Comparison of ENCODE assay signal across 18 cellular contexts in the genomic region with DNA sequence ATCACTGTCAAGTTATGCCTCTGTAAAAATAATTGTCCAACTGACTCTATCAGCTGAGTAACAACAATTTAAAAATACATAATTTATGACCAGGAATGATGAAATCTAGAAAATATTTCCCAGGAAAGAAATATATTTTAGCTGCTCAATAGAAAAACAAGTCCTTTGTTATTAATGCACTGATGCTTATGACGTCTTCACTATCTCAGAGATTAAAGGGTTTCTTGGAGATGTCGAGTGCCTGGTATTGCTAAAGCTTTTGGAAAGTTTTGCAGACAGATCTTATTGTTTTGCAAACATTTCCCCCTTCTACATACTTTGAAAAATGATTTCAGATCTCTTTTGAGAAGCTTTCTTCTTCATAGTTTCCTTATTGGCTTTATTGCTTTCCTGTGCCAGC.
DNase-seq lines count a peak whose midpoint lies in the region; ATAC-seq and TF ChIP-seq lines count a peak whose summit lies in the region.
"Had no signal": no experiment of that assay in that cellular context is flagged by ENCODE, and none has a peak within 500 bp of the region (broad histone marks: within the 10 kb centered on the region; RNA-seq: fewer than 3 reads in every experiment).

No MANE protein-coding gene starts in this region.

- TF ChIP-seq RAD21 in SK-N-SH (IDR thresholded peaks at IDR 0.05; ENCODE audit: low read length) = no peak

- H3K36me3 Mint-ChIP-seq in CD4-positive, alpha-beta T cell (ENCODE audit: low read depth) = no peaks in the 10 kb centered on the region
- no peaks in the 10 kb centered on the region for H3K36me3 Mint-ChIP-seq in naive thymus-derived CD8-positive, alpha-beta T cell

- H3K4me3 Mint-ChIP-seq in CD4-positive, alpha-beta T cell = no peak overlapping the region
- H3K4me3 Mint-ChIP-seq in naive thymus-derived CD8-positive, alpha-beta T cell = peak overlapping the region in 6 of 10 donors; percentile 0 to 60 (median 37)
- H3K4me3 Mint-ChIP-seq: H9, IgD-negative memory B cell had no signal

- H3K4me1 ChIP-seq in SK-N-SH (ENCODE audit: control insufficient read depth in 1 of 2, insufficient read depth in 2 of 2, low read depth in 1 of 2, low read length in 1 of 2) (no peaks in the 10 kb centered on the region), aorta (ENCODE audit: control insufficient read depth in 1 of 2, insufficient read depth in 2 of 2, low read length in 2 of 2) (no peaks in the 10 kb centered on the region), heart left ventricle (peaks cover 0 to 4% (median 0%) of the 10 kb centered on the region in 12 donors)
- H3K4me1 ChIP-seq: Peyer's patch had no signal

- no peaks in the 10 kb centered on the region for H3K27me3 ChIP-seq in CD4-positive, alpha-beta T cell (ENCODE audit: control insufficient read depth, insufficient read depth, low read length)
- H3K27me3 ChIP-seq in SK-N-SH (ENCODE audit: insufficient read depth) = no peaks in the 10 kb centered on the region
- H3K27me3 ChIP-seq in aorta (ENCODE audit: control insufficient read depth in 1 of 2, insufficient read depth in 2 of 2, low read length in 1 of 2) = no peaks in the 10 kb centered on the region
- peaks cover 0 to 7% (median 0%) of the 10 kb centered on the region in 9 donors for H3K27me3 ChIP-seq in heart left ventricle
- H3K27me3 ChIP-seq: Peyer's patch had no signal

- H3K9me2 ChIP-seq in SK-N-SH = no peaks in the 10 kb centered on the region

- no peaks in the 10 kb centered on the region for H3K79me2 ChIP-seq in SK-N-SH (ENCODE audit: insufficient read depth)

- H3K27ac Mint-ChIP-seq in CD4-positive, alpha-beta T cell = peak overlapping the region; percentile 74
- peak overlapping the region; percentile 54 to 91 (median 84) for H3K27ac Mint-ChIP-seq in naive thymus-derived CD8-positive, alpha-beta T cell
- H3K27ac Mint-ChIP-seq: H9, IgD-negative memory B cell had no signal

- H3K9me3 ChIP-seq in CD4-positive, alpha-beta T cell (ENCODE audit: control insufficient read depth, low read length) = no peaks in the 10 kb centered on the region
- H3K9me3 ChIP-seq in SK-N-SH (no peaks in the 10 kb centered on the region), aorta (ENCODE audit: control insufficient read depth, low read length) (no peaks in the 10 kb centered on the region), heart left ventricle (peaks cover 0 to 8% (median 0%) of the 10 kb centered on the region in 12 donors)
- H3K9me3 ChIP-seq: BLaER1 treated with 17β-estradiol and CSF1 and Interleukin-3, amounts not matched to agents 10 nM and 100 nM; Peyer's patch had no signal

- POLR2A ChIA-PET in CD4-positive, alpha-beta T cell (lab: Charles Lee) = interaction anchor here (1.1 to 1.2 kb wide), 2 partner anchors 8 to 16 kb away, joined by 3 to 5 read pairs; no protein-coding TSS in a partner anchor
- POLR2A ChIA-PET in SK-N-SH (lab: Yijun Ruan, JAX) = no interaction called here
- POLR2A ChIA-PET in naive thymus-derived CD8-positive, alpha-beta T cell (lab: Charles Lee) = interaction anchor here (0.6 to 1.1 kb wide), 2 partner anchors 9 to 173 kb away, joined by 3 to 4 read pairs; no protein-coding TSS in a partner anchor

- H3K27ac ChIP-seq in CD4-positive, alpha-beta T cell (ENCODE audit: low read depth, low read length) = no peak overlapping the region
- peak overlapping the region in 1 of 2 experiments; percentile 33; a peak in 1 of 4 replicates for H3K27ac ChIP-seq in SK-N-SH (ENCODE audit: low read depth in 2 of 2, low read length in 1 of 2)
- H3K27ac ChIP-seq in aorta (ENCODE audit: low read depth in 1 of 2, low read length in 2 of 2) = no peak overlapping the region
- H3K27ac ChIP-seq in heart left ventricle = no peak overlapping the region
- H3K27ac ChIP-seq: BLaER1 treated with 17β-estradiol and CSF1 and Interleukin-3, amounts not matched to agents 10 nM and 100 nM; Peyer's patch had no signal

- peaks cover 38% of the 10 kb centered on the region for H3K4me1 Mint-ChIP-seq in CD4-positive, alpha-beta T cell (ENCODE audit: low read depth)
- peaks cover 17 to 48% (median 39%) of the 10 kb centered on the region in 4 donors for H3K4me1 Mint-ChIP-seq in naive thymus-derived CD8-positive, alpha-beta T cell
- H3K4me1 Mint-ChIP-seq: H9 had no signal

- CTCF ChIA-PET in CD4-positive, alpha-beta T cell (lab: Charles Lee) = no interaction called here
- CTCF ChIA-PET in SK-N-SH (lab: Yijun Ruan, JAX) = no interaction called here

- no peak for DNase-seq in CD4-positive, alpha-beta T cell
- DNase-seq in SK-N-SH (no peak), fibroblast of pulmonary artery (ENCODE audit: low read depth) (peak; percentile 51), aorta (no peak), heart left ventricle (no peak)
- no peak for DNase-seq in naive thymus-derived CD8-positive, alpha-beta T cell
- DNase-seq in stimulated activated naive CD8-positive, alpha-beta T cell treated with anti-CD3 and anti-CD28 coated beads, Interleukin-15, Interleukin-2, amounts not matched to agents 100 U/mL and 50 U/mL, for 24 hours = no peak
- DNase-seq: DMS 273 treated with DMSO at 0.1 percent for 48 hours, H9, Kasumi-1, NCI-H1105, NCI-H1694, NCI-H2107, NCI-H2227 treated with DMSO at 0.1 percent for 48 hours, Peyer's patch had no signal

- intact Hi-C loops in CD4-positive, alpha-beta T cell (cut with DNase I, micrococcal nuclease) = no loop called here
- intact Hi-C loops in aorta (cut with DNase I) = no loop called here
- intact Hi-C loops in heart left ventricle (cut with DNase I) = no loop called here

- H3K36me3 ChIP-seq in SK-N-SH (replicated peaks in 1 of 2; ENCODE audit: control insufficient read depth in 1 of 2, insufficient read depth in 2 of 2, low read length in 1 of 2) (no peaks in the 10 kb centered on the region), aorta (ENCODE audit: control insufficient read depth in 1 of 2, insufficient read depth in 2 of 2, low read length in 1 of 2) (no peaks in the 10 kb centered on the region), heart left ventricle (no peaks in the 10 kb centered on the region)
- H3K36me3 ChIP-seq: BLaER1 treated with 17β-estradiol and CSF1 and Interleukin-3, amounts not matched to agents 10 nM and 100 nM; Peyer's patch had no signal

- 21% methylated on average over 2 of the region's 2 CpGs for WGBS in SK-N-SH (ENCODE audit: low lambda C conversion rate)
- WGBS in aorta, 2 donors = 5 to 22% methylated on average over 2 of the region's 2 CpGs
- WGBS in heart left ventricle, 4 donors = 35 to 64% (median 49%) methylated on average over 2 of the region's 2 CpGs

- H3K9me3 Mint-ChIP-seq in CD4-positive, alpha-beta T cell = no peaks in the 10 kb centered on the region
- peaks cover 0 to 1% (median 0%) of the 10 kb centered on the region in 9 donors for H3K9me3 Mint-ChIP-seq in naive thymus-derived CD8-positive, alpha-beta T cell

- no peak for TF ChIP-seq POLR2A in heart left ventricle (IDR thresholded peaks at IDR 0.05)

- no peaks in the 10 kb centered on the region for H4K20me1 ChIP-seq in SK-N-SH (ENCODE audit: insufficient read depth)

- no peak overlapping the region for H3K9ac ChIP-seq in SK-N-SH
- H3K9ac ChIP-seq: BLaER1 treated with 17β-estradiol and CSF1 and Interleukin-3, amounts not matched to agents 10 nM and 100 nM had no signal

- TF ChIP-seq CTCF in CD4-positive, alpha-beta T cell (IDR thresholded peaks at IDR 0.05) = no peak
- TF ChIP-seq CTCF in SK-N-SH (IDR thresholded peaks at IDR 0.05) (no peak), fibroblast of pulmonary artery (IDR thresholded peaks at IDR 0.05; ENCODE audit: low read length, missing control alignments) (no peak), heart left ventricle (IDR thresholded peaks at IDR 0.05) (no peak)

- H3K27me3 Mint-ChIP-seq in CD4-positive, alpha-beta T cell = no peaks in the 10 kb centered on the region
- no peaks in the 10 kb centered on the region for H3K27me3 Mint-ChIP-seq in naive thymus-derived CD8-positive, alpha-beta T cell

- 0 out of 2 replicates have a peak overlapping the region, but pooled peaks have one; percentile 16 for H2AFZ ChIP-seq in SK-N-SH (ENCODE audit: low read depth)

- TF ChIP-seq EP300 in SK-N-SH (IDR thresholded peaks at IDR 0.05; ENCODE audit: borderline replicate concordance in 1 of 2, low read depth in 1 of 2, low read length in 1 of 2) = no peak

- ATAC-seq in CD4-positive, alpha-beta T cell (ENCODE audit: poor library complexity) = peak; percentile 34
- ATAC-seq in naive thymus-derived CD8-positive, alpha-beta T cell = peak; percentile 19 to 33
- no peak for ATAC-seq in aorta (ENCODE audit: low FRiP score)
- no peak for ATAC-seq in stimulated activated naive CD8-positive, alpha-beta T cell treated with anti-CD3 and anti-CD28 coated beads, Interleukin-15, Interleukin-2, amounts not matched to agents 100 U/mL and 50 U/mL, for 24 hours
- ATAC-seq in heart left ventricle = no peak
- ATAC-seq: Right ventricle myocardium inferior had no signal

- no peak overlapping the region for H3K4me2 ChIP-seq in SK-N-SH
- H3K4me2 ChIP-seq: BLaER1 treated with 17β-estradiol and CSF1 and Interleukin-3, amounts not matched to agents 10 nM and 100 nM had no signal

- H3K4me3 ChIP-seq in SK-N-SH (ENCODE audit: low read depth in 2 of 2, low read length in 1 of 2) (no peak overlapping the region), fibroblast of pulmonary artery (replicated peaks; ENCODE audit: low read depth, low read length) (no peak overlapping the region), aorta (ENCODE audit: low read length in 2 of 2) (no peak overlapping the region), heart left ventricle (no peak overlapping the region)
- H3K4me3 ChIP-seq: BLaER1 treated with 17β-estradiol and CSF1 and Interleukin-3, amounts not matched to agents 10 nM and 100 nM; Peyer's patch had no signal

- peaks cover 6% of the 10 kb centered on the region for H3F3A ChIP-seq in SK-N-SH (replicated peaks; ENCODE audit: insufficient read depth)

TF ChIP-seq in SK-N-SH, 30 proteins besides CTCF, POLR2A, EP300 and RAD21:
- TF ChIP-seq PBX3 (IDR thresholded peaks at IDR 0.05) (0 out of 2 replicates have a peak, but pooled peaks have one; percentile 14), FOXM1 (IDR thresholded peaks at IDR 0.05; ENCODE audit: low read depth) (no peak)

Comparison
In these comparisons a context has a peak if more than half of its experiments do, and no peak if none do; other contexts are left out.
1. ATAC-seq: peak in CD4-positive, alpha-beta T cell (single experiment) and naive thymus-derived CD8-positive, alpha-beta T cell (2 of 2); none in aorta (single experiment), stimulated activated naive CD8-positive, alpha-beta T cell treated with anti-CD3 and anti-CD28 coated beads, Interleukin-15, Interleukin-2, amounts not matched to agents 100 U/mL and 50 U/mL, for 24 hours (single experiment) and heart left ventricle (0 of 4).